Comparison of ENCODE assay signal across 15 cellular contexts in genomic region chr22:49334976-49335375, GRCh38.
DNase-seq lines count a peak whose midpoint lies in the region; ATAC-seq and TF ChIP-seq lines count a peak whose summit lies in the region.
"Had no signal": no experiment of that assay in that cellular context is flagged by ENCODE, and none has a peak within 500 bp of the region (broad histone marks: within the 10 kb centered on the region; RNA-seq: fewer than 3 reads in every experiment).

No MANE protein-coding gene starts in this region.

- DNase-seq in right atrium auricular region (ENCODE audit: low spot score) (peak; percentile 30), left ventricle myocardium superior (no peak), mesenteric fat pad (ENCODE audit: low spot score) (peak; percentile 67), sciatic nerve (ENCODE audit: low spot score) (peak; percentile 19), GM19240 (ENCODE audit: insufficient read length, low spot score) (no peak)
- DNase-seq in activated naive CD4-positive, alpha-beta T cell treated with Interleukin-2 at 50 U/mL for 16 hours = no peak
- DNase-seq: C1 segment of cervical spinal cord, MG63, NCI-H1092 treated with DMSO at 0.1 percent for 48 hours, NCI-H1694 treated with DMSO at 0.1 percent for 48 hours, NCI-H446 treated with DMSO at 0.1 percent for 48 hours, NCI-H748 treated with DMSO at 0.1 percent for 48 hours had no signal

- no peak for TF ChIP-seq CTCF in right atrium auricular region (IDR thresholded peaks at IDR 0.05)

- no peak overlapping the region for H3K27ac ChIP-seq in right atrium auricular region

- ATAC-seq in left ventricle myocardium superior = no peak
- ATAC-seq in sciatic nerve = no peak
- ATAC-seq in GM21825 (IDR thresholded peaks at IDR 0.05; ENCODE audit: unreplicated experiment) = no peak
- ATAC-seq in HG02870 (IDR thresholded peaks at IDR 0.05; ENCODE audit: unreplicated experiment) = no peak
- ATAC-seq: HepG2 had no signal

- H3K9me3 ChIP-seq in right atrium auricular region = no peaks in the 10 kb centered on the region
- H3K9me3 ChIP-seq: MG63 had no signal

- no peaks in the 10 kb centered on the region for H3K27me3 ChIP-seq in right atrium auricular region

- no peaks in the 10 kb centered on the region for H3K36me3 ChIP-seq in right atrium auricular region
- H3K36me3 ChIP-seq: MG63 had no signal

- no peaks in the 10 kb centered on the region for H3K4me1 ChIP-seq in right atrium auricular region

- intact Hi-C loops in left ventricle myocardium superior (cut with micrococcal nuclease) (no loop called here), sciatic nerve (cut with DNase I) (no loop called here)

- no peak overlapping the region for H3K4me3 ChIP-seq in right atrium auricular region
- H3K4me3 ChIP-seq: MG63 had no signal

Comparison
In these comparisons a context has a peak if more than half of its experiments do, and no peak if none do; other contexts are left out.
1. DNase-seq: peak in right atrium auricular region (single experiment), mesenteric fat pad (single experiment) and sciatic nerve (single experiment); none in left ventricle myocardium superior (single experiment), GM19240 (single experiment) and activated naive CD4-positive, alpha-beta T cell treated with Interleukin-2 at 50 U/mL for 16 hours (single experiment).